ENCODE assay signal across 1 cellular context in the genomic region with DNA sequence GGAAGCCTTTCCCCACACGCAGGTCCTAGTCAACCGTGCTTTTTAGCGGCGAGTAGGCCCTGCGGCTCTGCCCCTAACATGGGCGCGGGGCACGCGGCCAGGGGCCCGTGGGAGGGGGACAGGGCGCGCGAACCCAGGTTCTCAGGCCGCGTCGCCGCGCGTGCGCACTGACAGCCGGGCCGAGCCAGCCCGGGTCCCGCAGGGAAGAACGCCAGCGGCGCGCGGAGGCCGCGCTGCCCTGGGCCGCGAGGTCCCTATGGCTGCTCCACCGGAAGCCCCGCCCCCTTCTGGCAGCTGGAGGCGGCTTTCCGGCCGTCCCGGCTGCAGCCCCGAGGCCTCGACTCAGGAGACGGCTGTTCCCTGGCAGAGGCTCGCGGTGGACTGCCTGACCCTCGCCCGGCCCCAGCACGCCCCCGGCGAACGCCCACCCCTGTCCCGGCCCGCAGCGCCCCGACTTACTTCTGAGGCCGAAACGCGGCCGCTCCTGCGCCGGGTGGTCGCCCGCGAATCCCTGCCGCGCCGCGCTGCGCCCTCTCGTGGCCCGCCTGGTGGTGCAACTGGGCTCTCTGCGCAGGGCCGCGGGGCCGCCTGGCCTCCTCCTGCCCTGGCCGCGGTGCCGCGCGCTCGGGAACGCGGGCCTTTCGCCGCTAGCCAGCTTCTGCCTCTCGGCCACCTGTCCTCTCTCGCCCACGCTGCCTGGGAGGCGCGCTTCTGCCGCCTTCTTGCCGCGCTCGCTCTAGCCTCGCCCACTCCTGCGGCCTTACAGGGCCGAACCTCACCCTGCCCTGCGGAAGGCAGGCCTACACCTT.
TF ChIP-seq lines count a peak whose summit lies in the region.

No MANE protein-coding gene starts in this region.

TF ChIP-seq in HepG2, 621 proteins besides CTCF, POLR2A, EP300 and RAD21 (continued from another document and continues in another):
- TF ChIP-seq NR2F6 (IDR thresholded peaks at IDR 0.05): no peak
- TF ChIP-seq NR2F6 (CRISPR knock-in tag; IDR thresholded peaks at IDR 0.05): peak; percentile 8; the same call in 1 of the 2 replicates
- no peak for TF ChIP-seq ZFP36L2 (CRISPR knock-in tag; IDR thresholded peaks at IDR 0.05)
- no peak for TF ChIP-seq ZNF792 (CRISPR knock-in tag; IDR thresholded peaks at IDR 0.05)
- TF ChIP-seq, protein P1, sequence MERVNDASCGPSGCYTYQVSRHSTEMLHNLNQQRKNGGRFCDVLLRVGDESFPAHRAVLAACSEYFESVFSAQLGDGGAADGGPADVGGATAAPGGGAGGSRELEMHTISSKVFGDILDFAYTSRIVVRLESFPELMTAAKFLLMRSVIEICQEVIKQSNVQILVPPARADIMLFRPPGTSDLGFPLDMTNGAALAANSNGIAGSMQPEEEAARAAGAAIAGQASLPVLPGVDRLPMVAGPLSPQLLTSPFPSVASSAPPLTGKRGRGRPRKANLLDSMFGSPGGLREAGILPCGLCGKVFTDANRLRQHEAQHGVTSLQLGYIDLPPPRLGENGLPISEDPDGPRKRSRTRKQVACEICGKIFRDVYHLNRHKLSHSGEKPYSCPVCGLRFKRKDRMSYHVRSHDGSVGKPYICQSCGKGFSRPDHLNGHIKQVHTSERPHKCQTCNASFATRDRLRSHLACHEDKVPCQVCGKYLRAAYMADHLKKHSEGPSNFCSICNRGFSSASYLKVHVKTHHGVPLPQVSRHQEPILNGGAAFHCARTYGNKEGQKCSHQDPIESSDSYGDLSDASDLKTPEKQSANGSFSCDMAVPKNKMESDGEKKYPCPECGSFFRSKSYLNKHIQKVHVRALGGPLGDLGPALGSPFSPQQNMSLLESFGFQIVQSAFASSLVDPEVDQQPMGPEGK (CRISPR knock-in tag; IDR thresholded peaks at IDR 0.05): peak; percentile 27
- TF ChIP-seq ZNF34 (CRISPR knock-in tag; IDR thresholded peaks at IDR 0.05; ENCODE audit: borderline replicate concordance): peak; percentile 74; the same call in 1 of the 2 replicates
- TF ChIP-seq SKI (IDR thresholded peaks at IDR 0.05; ENCODE audit: partially characterized antibody): peak; percentile 55
- TF ChIP-seq MAFG (CRISPR knock-in tag; IDR thresholded peaks at IDR 0.05): no peak
- TF ChIP-seq ZNF263 (CRISPR knock-in tag; IDR thresholded peaks at IDR 0.05): 0 out of 2 replicates have a peak, but pooled peaks have one; percentile 72
- no peak for TF ChIP-seq NCOA5 (CRISPR knock-in tag; IDR thresholded peaks at IDR 0.05)
- no peak for TF ChIP-seq ZKSCAN1 (IDR thresholded peaks at IDR 0.05; ENCODE audit: low read length)
- TF ChIP-seq IRF2 (CRISPR knock-in tag; IDR thresholded peaks at IDR 0.05): peak; percentile 17; the same call in 1 of the 2 replicates
- TF ChIP-seq ZNF614 (CRISPR knock-in tag; IDR thresholded peaks at IDR 0.05; ENCODE audit: borderline replicate concordance): peak; percentile 14; the same call in 1 of the 2 replicates
- peak; percentile 82 for TF ChIP-seq BORCS8-MEF2B (CRISPR knock-in tag; IDR thresholded peaks at IDR 0.05)
- TF ChIP-seq, protein P2, sequence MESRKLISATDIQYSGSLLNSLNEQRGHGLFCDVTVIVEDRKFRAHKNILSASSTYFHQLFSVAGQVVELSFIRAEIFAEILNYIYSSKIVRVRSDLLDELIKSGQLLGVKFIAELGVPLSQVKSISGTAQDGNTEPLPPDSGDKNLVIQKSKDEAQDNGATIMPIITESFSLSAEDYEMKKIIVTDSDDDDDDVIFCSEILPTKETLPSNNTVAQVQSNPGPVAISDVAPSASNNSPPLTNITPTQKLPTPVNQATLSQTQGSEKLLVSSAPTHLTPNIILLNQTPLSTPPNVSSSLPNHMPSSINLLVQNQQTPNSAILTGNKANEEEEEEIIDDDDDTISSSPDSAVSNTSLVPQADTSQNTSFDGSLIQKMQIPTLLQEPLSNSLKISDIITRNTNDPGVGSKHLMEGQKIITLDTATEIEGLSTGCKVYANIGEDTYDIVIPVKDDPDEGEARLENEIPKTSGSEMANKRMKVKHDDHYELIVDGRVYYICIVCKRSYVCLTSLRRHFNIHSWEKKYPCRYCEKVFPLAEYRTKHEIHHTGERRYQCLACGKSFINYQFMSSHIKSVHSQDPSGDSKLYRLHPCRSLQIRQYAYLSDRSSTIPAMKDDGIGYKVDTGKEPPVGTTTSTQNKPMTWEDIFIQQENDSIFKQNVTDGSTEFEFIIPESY (CRISPR knock-in tag; IDR thresholded peaks at IDR 0.05): peak; percentile 88
- peak; percentile 91 for TF ChIP-seq SALL2 (CRISPR knock-in tag; IDR thresholded peaks at IDR 0.05)
- TF ChIP-seq, protein P3, sequence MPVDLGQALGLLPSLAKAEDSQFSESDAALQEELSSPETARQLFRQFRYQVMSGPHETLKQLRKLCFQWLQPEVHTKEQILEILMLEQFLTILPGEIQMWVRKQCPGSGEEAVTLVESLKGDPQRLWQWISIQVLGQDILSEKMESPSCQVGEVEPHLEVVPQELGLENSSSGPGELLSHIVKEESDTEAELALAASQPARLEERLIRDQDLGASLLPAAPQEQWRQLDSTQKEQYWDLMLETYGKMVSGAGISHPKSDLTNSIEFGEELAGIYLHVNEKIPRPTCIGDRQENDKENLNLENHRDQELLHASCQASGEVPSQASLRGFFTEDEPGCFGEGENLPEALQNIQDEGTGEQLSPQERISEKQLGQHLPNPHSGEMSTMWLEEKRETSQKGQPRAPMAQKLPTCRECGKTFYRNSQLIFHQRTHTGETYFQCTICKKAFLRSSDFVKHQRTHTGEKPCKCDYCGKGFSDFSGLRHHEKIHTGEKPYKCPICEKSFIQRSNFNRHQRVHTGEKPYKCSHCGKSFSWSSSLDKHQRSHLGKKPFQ (CRISPR knock-in tag; IDR thresholded peaks at IDR 0.05; ENCODE audit: insufficient replicate concordance): peak; percentile 91
- TF ChIP-seq, protein P4, sequence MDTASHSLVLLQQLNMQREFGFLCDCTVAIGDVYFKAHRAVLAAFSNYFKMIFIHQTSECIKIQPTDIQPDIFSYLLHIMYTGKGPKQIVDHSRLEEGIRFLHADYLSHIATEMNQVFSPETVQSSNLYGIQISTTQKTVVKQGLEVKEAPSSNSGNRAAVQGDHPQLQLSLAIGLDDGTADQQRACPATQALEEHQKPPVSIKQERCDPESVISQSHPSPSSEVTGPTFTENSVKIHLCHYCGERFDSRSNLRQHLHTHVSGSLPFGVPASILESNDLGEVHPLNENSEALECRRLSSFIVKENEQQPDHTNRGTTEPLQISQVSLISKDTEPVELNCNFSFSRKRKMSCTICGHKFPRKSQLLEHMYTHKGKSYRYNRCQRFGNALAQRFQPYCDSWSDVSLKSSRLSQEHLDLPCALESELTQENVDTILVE (CRISPR knock-in tag; IDR thresholded peaks at IDR 0.05): peak; percentile 50; the same call in 1 of the 2 replicates
- TF ChIP-seq TARDBP (CRISPR knock-in tag; IDR thresholded peaks at IDR 0.05): peak; percentile 63
- TF ChIP-seq, protein P5, sequence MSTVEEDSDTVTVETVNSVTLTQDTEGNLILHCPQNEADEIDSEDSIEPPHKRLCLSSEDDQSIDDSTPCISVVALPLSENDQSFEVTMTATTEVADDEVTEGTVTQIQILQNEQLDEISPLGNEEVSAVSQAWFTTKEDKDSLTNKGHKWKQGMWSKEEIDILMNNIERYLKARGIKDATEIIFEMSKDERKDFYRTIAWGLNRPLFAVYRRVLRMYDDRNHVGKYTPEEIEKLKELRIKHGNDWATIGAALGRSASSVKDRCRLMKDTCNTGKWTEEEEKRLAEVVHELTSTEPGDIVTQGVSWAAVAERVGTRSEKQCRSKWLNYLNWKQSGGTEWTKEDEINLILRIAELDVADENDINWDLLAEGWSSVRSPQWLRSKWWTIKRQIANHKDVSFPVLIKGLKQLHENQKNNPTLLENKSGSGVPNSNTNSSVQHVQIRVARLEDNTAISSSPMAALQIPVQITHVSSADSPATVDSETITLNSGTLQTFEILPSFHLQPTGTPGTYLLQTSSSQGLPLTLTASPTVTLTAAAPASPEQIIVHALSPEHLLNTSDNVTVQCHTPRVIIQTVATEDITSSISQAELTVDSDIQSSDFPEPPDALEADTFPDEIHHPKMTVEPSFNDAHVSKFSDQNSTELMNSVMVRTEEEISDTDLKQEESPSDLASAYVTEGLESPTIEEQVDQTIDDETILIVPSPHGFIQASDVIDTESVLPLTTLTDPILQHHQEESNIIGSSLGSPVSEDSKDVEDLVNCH (CRISPR knock-in tag; IDR thresholded peaks at IDR 0.05): no peak
- TF ChIP-seq, protein P6, sequence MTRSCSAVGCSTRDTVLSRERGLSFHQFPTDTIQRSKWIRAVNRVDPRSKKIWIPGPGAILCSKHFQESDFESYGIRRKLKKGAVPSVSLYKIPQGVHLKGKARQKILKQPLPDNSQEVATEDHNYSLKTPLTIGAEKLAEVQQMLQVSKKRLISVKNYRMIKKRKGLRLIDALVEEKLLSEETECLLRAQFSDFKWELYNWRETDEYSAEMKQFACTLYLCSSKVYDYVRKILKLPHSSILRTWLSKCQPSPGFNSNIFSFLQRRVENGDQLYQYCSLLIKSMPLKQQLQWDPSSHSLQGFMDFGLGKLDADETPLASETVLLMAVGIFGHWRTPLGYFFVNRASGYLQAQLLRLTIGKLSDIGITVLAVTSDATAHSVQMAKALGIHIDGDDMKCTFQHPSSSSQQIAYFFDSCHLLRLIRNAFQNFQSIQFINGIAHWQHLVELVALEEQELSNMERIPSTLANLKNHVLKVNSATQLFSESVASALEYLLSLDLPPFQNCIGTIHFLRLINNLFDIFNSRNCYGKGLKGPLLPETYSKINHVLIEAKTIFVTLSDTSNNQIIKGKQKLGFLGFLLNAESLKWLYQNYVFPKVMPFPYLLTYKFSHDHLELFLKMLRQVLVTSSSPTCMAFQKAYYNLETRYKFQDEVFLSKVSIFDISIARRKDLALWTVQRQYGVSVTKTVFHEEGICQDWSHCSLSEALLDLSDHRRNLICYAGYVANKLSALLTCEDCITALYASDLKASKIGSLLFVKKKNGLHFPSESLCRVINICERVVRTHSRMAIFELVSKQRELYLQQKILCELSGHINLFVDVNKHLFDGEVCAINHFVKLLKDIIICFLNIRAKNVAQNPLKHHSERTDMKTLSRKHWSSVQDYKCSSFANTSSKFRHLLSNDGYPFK (CRISPR knock-in tag; IDR thresholded peaks at IDR 0.05; ENCODE audit: borderline replicate concordance): no peak
- TF ChIP-seq, protein P7, sequence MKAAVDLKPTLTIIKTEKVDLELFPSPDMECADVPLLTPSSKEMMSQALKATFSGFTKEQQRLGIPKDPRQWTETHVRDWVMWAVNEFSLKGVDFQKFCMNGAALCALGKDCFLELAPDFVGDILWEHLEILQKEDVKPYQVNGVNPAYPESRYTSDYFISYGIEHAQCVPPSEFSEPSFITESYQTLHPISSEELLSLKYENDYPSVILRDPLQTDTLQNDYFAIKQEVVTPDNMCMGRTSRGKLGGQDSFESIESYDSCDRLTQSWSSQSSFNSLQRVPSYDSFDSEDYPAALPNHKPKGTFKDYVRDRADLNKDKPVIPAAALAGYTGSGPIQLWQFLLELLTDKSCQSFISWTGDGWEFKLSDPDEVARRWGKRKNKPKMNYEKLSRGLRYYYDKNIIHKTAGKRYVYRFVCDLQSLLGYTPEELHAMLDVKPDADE (CRISPR knock-in tag; IDR thresholded peaks at IDR 0.05): peak; percentile 80; the same call in 1 of the 2 replicates
- TF ChIP-seq, protein P8, sequence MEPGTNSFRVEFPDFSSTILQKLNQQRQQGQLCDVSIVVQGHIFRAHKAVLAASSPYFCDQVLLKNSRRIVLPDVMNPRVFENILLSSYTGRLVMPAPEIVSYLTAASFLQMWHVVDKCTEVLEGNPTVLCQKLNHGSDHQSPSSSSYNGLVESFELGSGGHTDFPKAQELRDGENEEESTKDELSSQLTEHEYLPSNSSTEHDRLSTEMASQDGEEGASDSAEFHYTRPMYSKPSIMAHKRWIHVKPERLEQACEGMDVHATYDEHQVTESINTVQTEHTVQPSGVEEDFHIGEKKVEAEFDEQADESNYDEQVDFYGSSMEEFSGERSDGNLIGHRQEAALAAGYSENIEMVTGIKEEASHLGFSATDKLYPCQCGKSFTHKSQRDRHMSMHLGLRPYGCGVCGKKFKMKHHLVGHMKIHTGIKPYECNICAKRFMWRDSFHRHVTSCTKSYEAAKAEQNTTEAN (CRISPR knock-in tag; conservative IDR thresholded peaks at IDR 0.05): peak; percentile 87
- TF ChIP-seq ZNF432 (CRISPR knock-in tag; IDR thresholded peaks at IDR 0.05; ENCODE audit: borderline replicate concordance): peak; percentile 75; the same call in 1 of the 2 replicates
- TF ChIP-seq KLF11 (CRISPR knock-in tag; IDR thresholded peaks at IDR 0.05): no peak
- TF ChIP-seq ZNF335 (CRISPR knock-in tag; IDR thresholded peaks at IDR 0.05): no peak
- TF ChIP-seq SIX4 (CRISPR knock-in tag; IDR thresholded peaks at IDR 0.05): no peak
- no peak for TF ChIP-seq PHF5A (CRISPR knock-in tag; IDR thresholded peaks at IDR 0.05; ENCODE audit: low read depth, unreplicated experiment)
- TF ChIP-seq ZNF326 (CRISPR knock-in tag; IDR thresholded peaks at IDR 0.05; ENCODE audit: borderline replicate concordance): no peak
- peak; percentile 72; the same call in 1 of the 2 replicates for TF ChIP-seq KMT2A (CRISPR knock-in tag; IDR thresholded peaks at IDR 0.05)
- TF ChIP-seq PAX8 (CRISPR knock-in tag; IDR thresholded peaks at IDR 0.05; ENCODE audit: borderline replicate concordance): no peak; the same call in 1 of the 2 replicates
- peak; percentile 74; the same call in 1 of the 2 replicates for TF ChIP-seq ZNF101 (CRISPR knock-in tag; IDR thresholded peaks at IDR 0.05; ENCODE audit: borderline replicate concordance, low read depth)
- peak; percentile 78; the same call in 1 of the 2 replicates for TF ChIP-seq PHF20 (CRISPR knock-in tag; IDR thresholded peaks at IDR 0.05)
- peak; percentile 57; the same call in 1 of the 2 replicates for TF ChIP-seq TSC22D2 (CRISPR knock-in tag; IDR thresholded peaks at IDR 0.05; ENCODE audit: borderline replicate concordance)
- peak; percentile 33; the same call in 1 of the 2 replicates for TF ChIP-seq SOX5 (CRISPR knock-in tag; IDR thresholded peaks at IDR 0.05; ENCODE audit: borderline replicate concordance)
- TF ChIP-seq ZNF124 (CRISPR knock-in tag; IDR thresholded peaks at IDR 0.05): no peak
- TF ChIP-seq, protein P9, sequence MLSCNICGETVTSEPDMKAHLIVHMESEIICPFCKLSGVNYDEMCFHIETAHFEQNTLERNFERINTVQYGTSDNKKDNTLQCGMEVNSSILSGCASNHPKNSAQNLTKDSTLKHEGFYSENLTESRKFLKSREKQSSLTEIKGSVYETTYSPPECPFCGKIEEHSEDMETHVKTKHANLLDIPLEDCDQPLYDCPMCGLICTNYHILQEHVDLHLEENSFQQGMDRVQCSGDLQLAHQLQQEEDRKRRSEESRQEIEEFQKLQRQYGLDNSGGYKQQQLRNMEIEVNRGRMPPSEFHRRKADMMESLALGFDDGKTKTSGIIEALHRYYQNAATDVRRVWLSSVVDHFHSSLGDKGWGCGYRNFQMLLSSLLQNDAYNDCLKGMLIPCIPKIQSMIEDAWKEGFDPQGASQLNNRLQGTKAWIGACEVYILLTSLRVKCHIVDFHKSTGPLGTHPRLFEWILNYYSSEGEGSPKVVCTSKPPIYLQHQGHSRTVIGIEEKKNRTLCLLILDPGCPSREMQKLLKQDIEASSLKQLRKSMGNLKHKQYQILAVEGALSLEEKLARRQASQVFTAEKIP (CRISPR knock-in tag; IDR thresholded peaks at IDR 0.05; ENCODE audit: borderline replicate concordance): no peak
